ENCODE assay signal across 1 cellular context in genomic region chr12:111597731-111598636, GRCh38.
TF ChIP-seq lines count a peak whose summit lies in the region.

No MANE protein-coding gene starts in this region.

TF ChIP-seq in K562, 482 proteins besides CTCF, POLR2A, EP300 and RAD21 (continued from another document and continues in another):
- no peak for TF ChIP-seq MBD1 (CRISPR knock-in tag; IDR thresholded peaks at IDR 0.05)
- no peak for TF ChIP-seq NR2F6 (CRISPR knock-in tag; IDR thresholded peaks at IDR 0.05)
- TF ChIP-seq SRSF1 (IDR thresholded peaks at IDR 0.05; ENCODE audit: low read depth, low read length), result 0 out of 2 replicates have a peak, but pooled peaks have one; percentile 64
- TF ChIP-seq PTTG1 (tag; IDR thresholded peaks at IDR 0.05; ENCODE audit: low read depth), result no peak
- TF ChIP-seq CREB3 (tag; conservative IDR thresholded peaks at IDR 0.05; ENCODE audit: low read depth), result no peak
- no peak for TF ChIP-seq ARID3A (IDR thresholded peaks at IDR 0.05; ENCODE audit: borderline replicate concordance, low read depth, low read length)
- no peak for TF ChIP-seq MTF1 (CRISPR knock-in tag; IDR thresholded peaks at IDR 0.05; ENCODE audit: borderline replicate concordance)
- no peak for TF ChIP-seq PHB2 (IDR thresholded peaks at IDR 0.05; ENCODE audit: low read depth)
- TF ChIP-seq FOXJ3 (CRISPR knock-in tag; IDR thresholded peaks at IDR 0.05), result no peak
- no peak for TF ChIP-seq ESRRA (IDR thresholded peaks at IDR 0.05; ENCODE audit: borderline replicate concordance, low read depth)
- no peak for TF ChIP-seq E2F8 (IDR thresholded peaks at IDR 0.05; ENCODE audit: low read depth, partially characterized antibody)
- TF ChIP-seq E2F1 (CRISPR knock-in tag; IDR thresholded peaks at IDR 0.05), result no peak
- no peak for TF ChIP-seq ZNF785 (CRISPR knock-in tag; IDR thresholded peaks at IDR 0.05)
- TF ChIP-seq CREB1 (IDR thresholded peaks at IDR 0.05), result no peak
- no peak for TF ChIP-seq CREB1 (CRISPR knock-in tag; IDR thresholded peaks at IDR 0.05)
- TF ChIP-seq TRIM25 (IDR thresholded peaks at IDR 0.05; ENCODE audit: borderline replicate concordance), result no peak
- TF ChIP-seq ELK3 (CRISPR knock-in tag; IDR thresholded peaks at IDR 0.05), result no peak
- no peak for TF ChIP-seq TRIM24 (IDR thresholded peaks at IDR 0.05)
- TF ChIP-seq DMBX1 (CRISPR knock-in tag; IDR thresholded peaks at IDR 0.05; ENCODE audit: borderline replicate concordance), result no peak
- TF ChIP-seq E4F1 (CRISPR knock-in tag; IDR thresholded peaks at IDR 0.05; ENCODE audit: borderline replicate concordance), result no peak
- no peak for TF ChIP-seq ZBTB49 (CRISPR knock-in tag; IDR thresholded peaks at IDR 0.05; ENCODE audit: borderline replicate concordance)
- no peak for TF ChIP-seq CSDE1 (IDR thresholded peaks at IDR 0.05)
- TF ChIP-seq DEAF1 (CRISPR knock-in tag; IDR thresholded peaks at IDR 0.05), result no peak
- peak; percentile 62 for TF ChIP-seq PRDM10 (IDR thresholded peaks at IDR 0.05; ENCODE audit: partially characterized antibody)
- TF ChIP-seq TCF7L2 (IDR thresholded peaks at IDR 0.05; ENCODE audit: low read depth, low read length), result no peak
- TF ChIP-seq FOXP1 (CRISPR knock-in tag; IDR thresholded peaks at IDR 0.05), result no peak
- no peak for TF ChIP-seq POU5F1 (IDR thresholded peaks at IDR 0.05; ENCODE audit: borderline replicate concordance, low read depth, low read length, partially characterized antibody)
- TF ChIP-seq ZNF696 (CRISPR knock-in tag; conservative IDR thresholded peaks at IDR 0.05), result no peak
- no peak for TF ChIP-seq DACH1 (IDR thresholded peaks at IDR 0.05; ENCODE audit: partially characterized antibody)
- no peak for TF ChIP-seq CEBPB (tag; IDR thresholded peaks at IDR 0.05)
- peak; percentile 31 to 79; a peak in 1 of 4 replicates for TF ChIP-seq SIN3A (IDR thresholded peaks at IDR 0.05; ENCODE audit: borderline replicate concordance in 2 of 2, control insufficient read depth in 1 of 2, low read depth in 2 of 2, low read length in 2 of 2)
